In the genomic region with DNA sequence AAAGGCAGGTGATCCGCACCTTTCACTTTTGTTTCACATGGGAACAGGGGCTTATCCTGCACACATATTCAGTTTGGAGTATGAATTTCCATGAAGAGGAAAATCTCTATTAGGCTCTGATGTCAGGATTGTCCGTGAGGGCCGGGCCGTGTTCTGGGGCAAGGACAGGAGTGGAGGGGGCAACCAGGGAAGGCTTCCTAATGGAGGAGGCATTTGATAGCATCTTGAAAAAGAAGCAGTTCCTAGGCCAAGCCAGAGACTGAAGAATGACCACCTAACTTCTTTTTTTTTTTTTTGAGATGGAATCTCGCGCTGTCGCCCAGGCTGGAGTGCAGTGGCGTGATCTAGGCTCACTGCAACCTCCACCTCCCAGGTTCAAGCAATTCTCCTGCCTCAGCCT, we compare ENCODE assay signal across 15 cellular contexts.
"Had no signal": no experiment of that assay in that cellular context is flagged by ENCODE, and none has a peak within 500 bp of the region (broad histone marks: within the 10 kb centered on the region; RNA-seq: fewer than 3 reads in every experiment).

No MANE protein-coding gene starts in this region.

- DNase-seq: activated B cell treated with CpG ODN at 0.5 μM for 24 hours; activated CD4-positive, alpha-beta T cell treated with anti-CD3 and anti-CD28 coated beads for 48 hours; activated CD8-positive, alpha-beta memory T cell treated with anti-CD3 and anti-CD28 coated beads, Interleukin-2, amount 50 U/mL, for 48 hours; activated naive CD4-positive, alpha-beta T cell treated with Interleukin-2 at 50 U/mL for 16 hours; cerebellar nuclear complex; naive thymus-derived CD4-positive, alpha-beta T cell; retina; stimulated activated CD4-positive, alpha-beta T cell treated with anti-CD3 and anti-CD28 coated beads, Interleukin-15, amount 100 ng/mL, for 24 hours; stimulated activated CD4-positive, alpha-beta T cell treated with anti-CD3 and anti-CD28 coated beads, Interleukin-4, amount 100 ng/mL, for 1 hour; stimulated activated naive CD4-positive, alpha-beta T cell; SW 1271 had no signal

- H3K36me3 ChIP-seq: heart left ventricle, tibial nerve had no signal

- H3K27me3 Mint-ChIP-seq: activated B cell treated with CpG ODN at 0.5 μM for 24 hours had no signal

- ATAC-seq: heart left ventricle, mucosa of descending colon had no signal

- H3K27ac Mint-ChIP-seq: activated B cell treated with CpG ODN at 0.5 μM for 24 hours; activated T-helper 1 cell treated with anti-CD3 and anti-CD28 coated beads, Interleukin-12 subunit alpha, Interleukin-12 subunit beta, Interleukin-2, Interleukin-4 antibody, amounts not matched to agents 30 ng/mL and 10 ng/mL and 1 ng/mL, durations not matched to agents 14 hours and 24 hours and 36 hours; naive thymus-derived CD4-positive, alpha-beta T cell had no signal

- H3K4me3 ChIP-seq: heart left ventricle, mucosa of descending colon, tibial nerve had no signal

- H3K4me3 Mint-ChIP-seq: activated B cell treated with CpG ODN at 0.5 μM for 24 hours; activated T-helper 1 cell treated with anti-CD3 and anti-CD28 coated beads, Interleukin-12 subunit alpha, Interleukin-12 subunit beta, Interleukin-2, Interleukin-4 antibody, amounts not matched to agents 30 ng/mL and 10 ng/mL and 1 ng/mL, durations not matched to agents 14 hours and 24 hours and 36 hours; naive thymus-derived CD4-positive, alpha-beta T cell had no signal

- H3K9me3 ChIP-seq: heart left ventricle, mucosa of descending colon, tibial nerve had no signal

- H3K9me3 Mint-ChIP-seq: activated B cell treated with CpG ODN at 0.5 μM for 24 hours; activated T-helper 1 cell treated with anti-CD3 and anti-CD28 coated beads, Interleukin-12 subunit alpha, Interleukin-12 subunit beta, Interleukin-2, Interleukin-4 antibody, amounts not matched to agents 30 ng/mL and 10 ng/mL and 1 ng/mL, durations not matched to agents 14 hours and 24 hours and 36 hours; naive thymus-derived CD4-positive, alpha-beta T cell had no signal

- H3K36me3 Mint-ChIP-seq: naive thymus-derived CD4-positive, alpha-beta T cell had no signal

- H3K27me3 ChIP-seq: heart left ventricle, tibial nerve had no signal
